1 cellular context compared by ENCODE assay signal in the genomic region with DNA sequence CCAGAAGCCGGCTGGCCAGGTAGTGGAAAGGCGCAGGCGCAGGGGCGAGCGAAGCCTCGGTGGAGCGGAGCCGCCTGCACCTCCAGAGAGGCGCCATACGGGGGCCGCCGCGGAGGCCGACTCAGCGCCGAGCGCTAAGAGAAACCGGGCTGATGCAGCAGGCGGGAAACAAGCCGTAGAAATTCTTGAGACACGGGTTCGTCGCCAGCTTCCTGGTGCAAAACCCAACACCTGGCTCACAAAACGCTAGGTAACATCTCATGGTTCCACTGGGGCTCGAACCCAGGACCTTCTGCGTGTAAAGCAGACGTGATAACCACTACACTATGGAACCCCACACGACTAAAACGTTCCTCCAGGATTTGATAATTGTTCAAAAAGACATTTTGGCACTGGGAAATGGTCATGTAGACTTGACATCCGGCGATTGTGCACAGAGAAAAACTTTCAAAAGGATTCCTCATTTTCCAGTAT.
A peak's percentile ranks its signal among the peaks of the same experiment; 100 is the strongest.
TF ChIP-seq lines count a peak whose summit lies in the region.

No MANE protein-coding gene starts in this region.

TF ChIP-seq in HepG2, 621 proteins besides CTCF, POLR2A, EP300 and RAD21 (continued from another document and continues in another):
- TF ChIP-seq, protein P1, sequence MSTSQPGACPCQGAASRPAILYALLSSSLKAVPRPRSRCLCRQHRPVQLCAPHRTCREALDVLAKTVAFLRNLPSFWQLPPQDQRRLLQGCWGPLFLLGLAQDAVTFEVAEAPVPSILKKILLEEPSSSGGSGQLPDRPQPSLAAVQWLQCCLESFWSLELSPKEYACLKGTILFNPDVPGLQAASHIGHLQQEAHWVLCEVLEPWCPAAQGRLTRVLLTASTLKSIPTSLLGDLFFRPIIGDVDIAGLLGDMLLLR (CRISPR knock-in tag; IDR thresholded peaks at IDR 0.05) = no peak
- TF ChIP-seq ONECUT2 (CRISPR knock-in tag; IDR thresholded peaks at IDR 0.05) (no peak; the same call in 1 of the 2 replicates), LCORL (IDR thresholded peaks at IDR 0.05) (peak; percentile 38; the same call in 1 of the 2 replicates), LCORL (CRISPR knock-in tag; IDR thresholded peaks at IDR 0.05) (peak; percentile 37; the same call in 1 of the 2 replicates), ZNF670 (CRISPR knock-in tag; IDR thresholded peaks at IDR 0.05; ENCODE audit: borderline replicate concordance) (peak; percentile 57; the same call in 1 of the 2 replicates), SRY (CRISPR knock-in tag; IDR thresholded peaks at IDR 0.05) (no peak), KDM2A (CRISPR knock-in tag; IDR thresholded peaks at IDR 0.05; ENCODE audit: borderline replicate concordance, low read depth) (peak; percentile 60; the same call in 1 of the 2 replicates), TGIF2 (CRISPR knock-in tag; IDR thresholded peaks at IDR 0.05) (0 out of 2 replicates have a peak, but pooled peaks have one; percentile 14), SAFB2 (CRISPR knock-in tag; IDR thresholded peaks at IDR 0.05; ENCODE audit: borderline replicate concordance, low read depth) (peak; percentile 25; the same call in 1 of the 2 replicates), ZNF629 (CRISPR knock-in tag; conservative IDR thresholded peaks at IDR 0.05) (peak; percentile 37; the same call in 1 of the 2 replicates), ZNF781 (CRISPR knock-in tag; IDR thresholded peaks at IDR 0.05; ENCODE audit: borderline replicate concordance, not compliant biosample characterization) (peak; percentile 30), FOXK1 (CRISPR knock-in tag; IDR thresholded peaks at IDR 0.05; ENCODE audit: borderline replicate concordance, low read depth) (no peak), ZNF501 (CRISPR knock-in tag; IDR thresholded peaks at IDR 0.05) (peak; percentile 94), PCBP1 (IDR thresholded peaks at IDR 0.05; ENCODE audit: borderline replicate concordance, low read depth, low read length) (no peak), THAP11 (CRISPR knock-in tag; IDR thresholded peaks at IDR 0.05) (peak; percentile 76), SMYD3 (CRISPR knock-in tag; IDR thresholded peaks at IDR 0.05) (peak; percentile 96), SCMH1 (CRISPR knock-in tag; IDR thresholded peaks at IDR 0.05; ENCODE audit: borderline replicate concordance) (no peak), ZBTB3 (CRISPR knock-in tag; IDR thresholded peaks at IDR 0.05; ENCODE audit: borderline replicate concordance, low read depth) (peak; percentile 85; the same call in 1 of the 2 replicates), CBX2 (IDR thresholded peaks at IDR 0.05; ENCODE audit: low read depth, low read length) (no peak), CBX2 (CRISPR knock-in tag; IDR thresholded peaks at IDR 0.05; ENCODE audit: low read depth) (no peak)
- TF ChIP-seq, protein P2, sequence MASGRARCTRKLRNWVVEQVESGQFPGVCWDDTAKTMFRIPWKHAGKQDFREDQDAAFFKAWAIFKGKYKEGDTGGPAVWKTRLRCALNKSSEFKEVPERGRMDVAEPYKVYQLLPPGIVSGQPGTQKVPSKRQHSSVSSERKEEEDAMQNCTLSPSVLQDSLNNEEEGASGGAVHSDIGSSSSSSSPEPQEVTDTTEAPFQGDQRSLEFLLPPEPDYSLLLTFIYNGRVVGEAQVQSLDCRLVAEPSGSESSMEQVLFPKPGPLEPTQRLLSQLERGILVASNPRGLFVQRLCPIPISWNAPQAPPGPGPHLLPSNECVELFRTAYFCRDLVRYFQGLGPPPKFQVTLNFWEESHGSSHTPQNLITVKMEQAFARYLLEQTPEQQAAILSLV (CRISPR knock-in tag; IDR thresholded peaks at IDR 0.05; ENCODE audit: borderline replicate concordance) = peak; percentile 63; the same call in 1 of the 2 replicates
- TF ChIP-seq, protein P3, sequence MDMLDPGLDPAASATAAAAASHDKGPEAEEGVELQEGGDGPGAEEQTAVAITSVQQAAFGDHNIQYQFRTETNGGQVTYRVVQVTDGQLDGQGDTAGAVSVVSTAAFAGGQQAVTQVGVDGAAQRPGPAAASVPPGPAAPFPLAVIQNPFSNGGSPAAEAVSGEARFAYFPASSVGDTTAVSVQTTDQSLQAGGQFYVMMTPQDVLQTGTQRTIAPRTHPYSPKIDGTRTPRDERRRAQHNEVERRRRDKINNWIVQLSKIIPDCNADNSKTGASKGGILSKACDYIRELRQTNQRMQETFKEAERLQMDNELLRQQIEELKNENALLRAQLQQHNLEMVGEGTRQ (IDR thresholded peaks at IDR 0.05; ENCODE audit: low read depth, low read length) = no peak
- TF ChIP-seq, protein P3 (CRISPR knock-in tag; IDR thresholded peaks at IDR 0.05; ENCODE audit: borderline replicate concordance) = no peak
- TF ChIP-seq, protein P4, sequence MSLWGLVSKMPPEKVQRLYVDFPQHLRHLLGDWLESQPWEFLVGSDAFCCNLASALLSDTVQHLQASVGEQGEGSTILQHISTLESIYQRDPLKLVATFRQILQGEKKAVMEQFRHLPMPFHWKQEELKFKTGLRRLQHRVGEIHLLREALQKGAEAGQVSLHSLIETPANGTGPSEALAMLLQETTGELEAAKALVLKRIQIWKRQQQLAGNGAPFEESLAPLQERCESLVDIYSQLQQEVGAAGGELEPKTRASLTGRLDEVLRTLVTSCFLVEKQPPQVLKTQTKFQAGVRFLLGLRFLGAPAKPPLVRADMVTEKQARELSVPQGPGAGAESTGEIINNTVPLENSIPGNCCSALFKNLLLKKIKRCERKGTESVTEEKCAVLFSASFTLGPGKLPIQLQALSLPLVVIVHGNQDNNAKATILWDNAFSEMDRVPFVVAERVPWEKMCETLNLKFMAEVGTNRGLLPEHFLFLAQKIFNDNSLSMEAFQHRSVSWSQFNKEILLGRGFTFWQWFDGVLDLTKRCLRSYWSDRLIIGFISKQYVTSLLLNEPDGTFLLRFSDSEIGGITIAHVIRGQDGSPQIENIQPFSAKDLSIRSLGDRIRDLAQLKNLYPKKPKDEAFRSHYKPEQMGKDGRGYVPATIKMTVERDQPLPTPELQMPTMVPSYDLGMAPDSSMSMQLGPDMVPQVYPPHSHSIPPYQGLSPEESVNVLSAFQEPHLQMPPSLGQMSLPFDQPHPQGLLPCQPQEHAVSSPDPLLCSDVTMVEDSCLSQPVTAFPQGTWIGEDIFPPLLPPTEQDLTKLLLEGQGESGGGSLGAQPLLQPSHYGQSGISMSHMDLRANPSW (CRISPR knock-in tag; IDR thresholded peaks at IDR 0.05; ENCODE audit: borderline replicate concordance) = no peak
- TF ChIP-seq, protein P5, sequence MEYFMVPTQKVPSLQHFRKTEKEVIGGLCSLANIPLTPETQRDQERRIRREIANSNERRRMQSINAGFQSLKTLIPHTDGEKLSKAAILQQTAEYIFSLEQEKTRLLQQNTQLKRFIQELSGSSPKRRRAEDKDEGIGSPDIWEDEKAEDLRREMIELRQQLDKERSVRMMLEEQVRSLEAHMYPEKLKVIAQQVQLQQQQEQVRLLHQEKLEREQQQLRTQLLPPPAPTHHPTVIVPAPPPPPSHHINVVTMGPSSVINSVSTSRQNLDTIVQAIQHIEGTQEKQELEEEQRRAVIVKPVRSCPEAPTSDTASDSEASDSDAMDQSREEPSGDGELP (IDR thresholded peaks at IDR 0.05; ENCODE audit: borderline replicate concordance, low read depth) = no peak
- TF ChIP-seq, protein P6, sequence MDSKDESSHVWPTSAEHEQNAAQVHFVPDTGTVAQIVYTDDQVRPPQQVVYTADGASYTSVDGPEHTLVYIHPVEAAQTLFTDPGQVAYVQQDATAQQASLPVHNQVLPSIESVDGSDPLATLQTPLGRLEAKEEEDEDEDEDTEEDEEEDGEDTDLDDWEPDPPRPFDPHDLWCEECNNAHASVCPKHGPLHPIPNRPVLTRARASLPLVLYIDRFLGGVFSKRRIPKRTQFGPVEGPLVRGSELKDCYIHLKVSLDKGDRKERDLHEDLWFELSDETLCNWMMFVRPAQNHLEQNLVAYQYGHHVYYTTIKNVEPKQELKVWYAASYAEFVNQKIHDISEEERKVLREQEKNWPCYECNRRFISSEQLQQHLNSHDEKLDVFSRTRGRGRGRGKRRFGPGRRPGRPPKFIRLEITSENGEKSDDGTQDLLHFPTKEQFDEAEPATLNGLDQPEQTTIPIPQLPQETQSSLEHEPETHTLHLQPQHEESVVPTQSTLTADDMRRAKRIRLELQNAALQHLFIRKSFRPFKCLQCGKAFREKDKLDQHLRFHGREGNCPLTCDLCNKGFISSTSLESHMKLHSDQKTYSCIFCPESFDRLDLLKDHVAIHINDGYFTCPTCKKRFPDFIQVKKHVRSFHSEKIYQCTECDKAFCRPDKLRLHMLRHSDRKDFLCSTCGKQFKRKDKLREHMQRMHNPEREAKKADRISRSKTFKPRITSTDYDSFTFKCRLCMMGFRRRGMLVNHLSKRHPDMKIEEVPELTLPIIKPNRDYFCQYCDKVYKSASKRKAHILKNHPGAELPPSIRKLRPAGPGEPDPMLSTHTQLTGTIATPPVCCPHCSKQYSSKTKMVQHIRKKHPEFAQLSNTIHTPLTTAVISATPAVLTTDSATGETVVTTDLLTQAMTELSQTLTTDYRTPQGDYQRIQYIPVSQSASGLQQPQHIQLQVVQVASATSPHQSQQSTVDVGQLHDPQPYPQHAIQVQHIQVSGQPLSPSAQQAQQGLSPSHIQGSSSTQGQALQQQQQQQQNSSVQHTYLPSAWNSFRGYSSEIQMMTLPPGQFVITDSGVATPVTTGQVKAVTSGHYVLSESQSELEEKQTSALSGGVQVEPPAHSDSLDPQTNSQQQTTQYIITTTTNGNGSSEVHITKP (CRISPR knock-in tag; IDR thresholded peaks at IDR 0.05; ENCODE audit: low read depth) = no peak
- TF ChIP-seq, protein P7, sequence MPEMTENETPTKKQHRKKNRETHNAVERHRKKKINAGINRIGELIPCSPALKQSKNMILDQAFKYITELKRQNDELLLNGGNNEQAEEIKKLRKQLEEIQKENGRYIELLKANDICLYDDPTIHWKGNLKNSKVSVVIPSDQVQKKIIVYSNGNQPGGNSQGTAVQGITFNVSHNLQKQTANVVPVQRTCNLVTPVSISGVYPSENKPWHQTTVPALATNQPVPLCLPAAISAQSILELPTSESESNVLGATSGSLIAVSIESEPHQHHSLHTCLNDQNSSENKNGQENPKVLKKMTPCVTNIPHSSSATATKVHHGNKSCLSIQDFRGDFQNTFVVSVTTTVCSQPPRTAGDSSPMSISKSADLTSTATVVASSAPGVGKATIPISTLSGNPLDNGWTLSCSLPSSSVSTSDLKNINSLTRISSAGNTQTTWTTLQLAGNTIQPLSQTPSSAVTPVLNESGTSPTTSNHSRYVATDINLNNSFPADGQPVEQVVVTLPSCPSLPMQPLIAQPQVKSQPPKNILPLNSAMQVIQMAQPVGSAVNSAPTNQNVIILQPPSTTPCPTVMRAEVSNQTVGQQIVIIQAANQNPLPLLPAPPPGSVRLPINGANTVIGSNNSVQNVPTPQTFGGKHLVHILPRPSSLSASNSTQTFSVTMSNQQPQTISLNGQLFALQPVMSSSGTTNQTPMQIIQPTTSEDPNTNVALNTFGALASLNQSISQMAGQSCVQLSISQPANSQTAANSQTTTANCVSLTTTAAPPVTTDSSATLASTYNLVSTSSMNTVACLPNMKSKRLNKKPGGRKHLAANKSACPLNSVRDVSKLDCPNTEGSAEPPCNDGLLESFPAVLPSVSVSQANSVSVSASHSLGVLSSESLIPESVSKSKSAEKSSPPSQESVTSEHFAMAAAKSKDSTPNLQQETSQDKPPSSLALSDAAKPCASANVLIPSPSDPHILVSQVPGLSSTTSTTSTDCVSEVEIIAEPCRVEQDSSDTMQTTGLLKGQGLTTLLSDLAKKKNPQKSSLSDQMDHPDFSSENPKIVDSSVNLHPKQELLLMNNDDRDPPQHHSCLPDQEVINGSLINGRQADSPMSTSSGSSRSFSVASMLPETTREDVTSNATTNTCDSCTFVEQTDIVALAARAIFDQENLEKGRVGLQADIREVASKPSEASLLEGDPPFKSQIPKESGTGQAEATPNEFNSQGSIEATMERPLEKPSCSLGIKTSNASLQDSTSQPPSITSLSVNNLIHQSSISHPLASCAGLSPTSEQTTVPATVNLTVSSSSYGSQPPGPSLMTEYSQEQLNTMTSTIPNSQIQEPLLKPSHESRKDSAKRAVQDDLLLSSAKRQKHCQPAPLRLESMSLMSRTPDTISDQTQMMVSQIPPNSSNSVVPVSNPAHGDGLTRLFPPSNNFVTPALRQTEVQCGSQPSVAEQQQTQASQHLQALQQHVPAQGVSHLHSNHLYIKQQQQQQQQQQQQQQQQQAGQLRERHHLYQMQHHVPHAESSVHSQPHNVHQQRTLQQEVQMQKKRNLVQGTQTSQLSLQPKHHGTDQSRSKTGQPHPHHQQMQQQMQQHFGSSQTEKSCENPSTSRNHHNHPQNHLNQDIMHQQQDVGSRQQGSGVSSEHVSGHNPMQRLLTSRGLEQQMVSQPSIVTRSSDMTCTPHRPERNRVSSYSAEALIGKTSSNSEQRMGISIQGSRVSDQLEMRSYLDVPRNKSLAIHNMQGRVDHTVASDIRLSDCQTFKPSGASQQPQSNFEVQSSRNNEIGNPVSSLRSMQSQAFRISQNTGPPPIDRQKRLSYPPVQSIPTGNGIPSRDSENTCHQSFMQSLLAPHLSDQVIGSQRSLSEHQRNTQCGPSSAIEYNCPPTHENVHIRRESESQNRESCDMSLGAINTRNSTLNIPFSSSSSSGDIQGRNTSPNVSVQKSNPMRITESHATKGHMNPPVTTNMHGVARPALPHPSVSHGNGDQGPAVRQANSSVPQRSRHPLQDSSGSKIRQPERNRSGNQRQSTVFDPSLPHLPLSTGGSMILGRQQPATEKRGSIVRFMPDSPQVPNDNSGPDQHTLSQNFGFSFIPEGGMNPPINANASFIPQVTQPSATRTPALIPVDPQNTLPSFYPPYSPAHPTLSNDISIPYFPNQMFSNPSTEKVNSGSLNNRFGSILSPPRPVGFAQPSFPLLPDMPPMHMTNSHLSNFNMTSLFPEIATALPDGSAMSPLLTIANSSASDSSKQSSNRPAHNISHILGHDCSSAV (CRISPR knock-in tag; IDR thresholded peaks at IDR 0.05; ENCODE audit: borderline replicate concordance) = no peak
